21 cellular contexts compared by ENCODE assay signal in the genomic region with DNA sequence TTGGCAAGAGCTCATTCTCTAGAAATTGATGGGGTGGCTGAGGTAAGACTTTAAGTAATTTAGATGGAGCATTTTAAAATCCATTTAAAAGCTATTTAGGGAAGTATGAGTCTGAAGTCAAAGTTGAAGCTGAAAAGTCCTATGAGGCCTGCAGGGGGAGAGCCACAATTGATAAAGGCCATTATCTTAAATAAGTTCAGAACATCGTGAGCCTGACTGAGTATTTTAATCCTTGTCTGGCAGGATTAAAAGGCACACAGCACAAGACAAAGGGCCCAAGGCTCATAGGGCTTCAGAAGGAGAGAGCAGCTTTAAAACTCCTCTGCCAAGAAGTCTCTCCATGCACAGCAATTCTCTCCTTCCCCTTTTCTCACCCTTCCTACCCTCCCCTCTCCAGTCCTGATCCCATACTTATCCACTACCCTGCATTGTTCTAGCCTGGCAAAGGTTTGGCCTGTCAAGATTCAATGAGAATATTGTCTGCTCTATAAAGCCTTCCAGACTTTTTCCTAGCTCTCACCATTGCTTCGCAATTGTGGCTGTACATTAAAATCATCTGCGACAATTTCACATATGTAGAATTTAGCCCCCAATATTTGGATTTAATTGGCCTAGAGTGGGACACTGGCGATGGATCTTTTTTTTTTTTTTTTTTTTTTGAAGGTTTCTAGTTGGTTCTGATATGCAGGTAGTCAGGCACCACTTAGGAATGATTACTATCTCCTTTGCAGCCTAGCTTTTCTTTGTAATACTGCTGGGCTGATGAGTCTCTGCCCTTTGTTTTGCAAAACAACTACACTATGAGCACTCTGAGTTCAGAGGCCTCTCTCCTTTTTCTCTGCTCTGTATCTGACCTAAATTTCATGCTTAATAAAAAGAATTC.
DNase-seq lines count a peak whose midpoint lies in the region; ATAC-seq and TF ChIP-seq lines count a peak whose summit lies in the region.
"Had no signal": no experiment of that assay in that cellular context is flagged by ENCODE, and none has a peak within 500 bp of the region (broad histone marks: within the 10 kb centered on the region; RNA-seq: fewer than 3 reads in every experiment).

No MANE protein-coding gene starts in this region.

- no peak for ATAC-seq in HG03280 (IDR thresholded peaks at IDR 0.05; ENCODE audit: unreplicated experiment)
- ATAC-seq in HG03571 (IDR thresholded peaks at IDR 0.05; ENCODE audit: unreplicated experiment) = no peak
- ATAC-seq: activated naive CD4-positive, alpha-beta T cell treated with anti-CD3 and anti-CD28 coated beads, Interleukin-2, amount 50 U/mL, for 72 hours had no signal

- TF ChIP-seq CTCF in hepatocyte (IDR thresholded peaks at IDR 0.05; ENCODE audit: poor library complexity) (peak; percentile 8), neural progenitor cell (IDR thresholded peaks at IDR 0.05) (peak; percentile 55)

- H3K4me3 ChIP-seq in hepatocyte (no peak overlapping the region), neural progenitor cell (peak overlapping the region; percentile 24)
- H3K4me3 ChIP-seq: ovary had no signal

- WGBS in hepatocyte (ENCODE audit: low lambda C conversion rate, missing lambda C conversion rate) = 70% methylated on average over 4 of the region's 4 CpGs

- H3K4me1 ChIP-seq in hepatocyte (ENCODE audit: insufficient read depth) = no peaks in the 10 kb centered on the region
- H3K4me1 ChIP-seq in neural progenitor cell = peaks cover 17% of the 10 kb centered on the region

- H3K4me2 ChIP-seq in hepatocyte (no peak overlapping the region), neural progenitor cell (peak overlapping the region; percentile 64)

- H3K79me2 ChIP-seq in hepatocyte (no peaks in the 10 kb centered on the region), neural progenitor cell (ENCODE audit: low read depth) (no peaks in the 10 kb centered on the region)

- H3K36me3 ChIP-seq in hepatocyte (replicated peaks; ENCODE audit: insufficient read depth, low read depth) (no peaks in the 10 kb centered on the region), neural progenitor cell (no peaks in the 10 kb centered on the region)
- H3K36me3 ChIP-seq: brain microvascular endothelial cell, ovary had no signal

- H2AFZ ChIP-seq in hepatocyte = no peak overlapping the region
- peak overlapping the region; percentile 82 for H2AFZ ChIP-seq in neural progenitor cell (replicated peaks)

- H3K27me3 ChIP-seq in hepatocyte (no peaks in the 10 kb centered on the region), neural progenitor cell (no peaks in the 10 kb centered on the region)
- H3K27me3 ChIP-seq: brain microvascular endothelial cell, ovary had no signal

- H3K9me3 Mint-ChIP-seq in neural progenitor cell = no peaks in the 10 kb centered on the region
- H3K9me3 Mint-ChIP-seq: activated CD4-positive, alpha-beta memory T cell treated with anti-CD3 and anti-CD28 coated beads for 36 hours; dendritic cell treated with granulocyte-macrophage colony-stimulating factor and Interleukin-4, amounts not matched to agents 40 ng/mL and 50 ng/mL, for 4 days had no signal

- H3K9me3 ChIP-seq in hepatocyte (ENCODE audit: low read depth) = no peaks in the 10 kb centered on the region
- no peaks in the 10 kb centered on the region for H3K9me3 ChIP-seq in neural progenitor cell (ENCODE audit: low read depth)
- H3K9me3 ChIP-seq: ovary had no signal

- no peaks in the 10 kb centered on the region for H3K9me2 ChIP-seq in hepatocyte (replicated peaks; ENCODE audit: insufficient read depth)

- H3K9ac ChIP-seq in neural progenitor cell = no peak overlapping the region

- H3K4me3 Mint-ChIP-seq in neural progenitor cell = no peak overlapping the region
- H3K4me3 Mint-ChIP-seq: activated CD4-positive, alpha-beta memory T cell treated with anti-CD3 and anti-CD28 coated beads for 36 hours; dendritic cell treated with granulocyte-macrophage colony-stimulating factor and Interleukin-4, amounts not matched to agents 40 ng/mL and 50 ng/mL, for 4 days had no signal

- H3K4me1 Mint-ChIP-seq in neural progenitor cell = peaks cover 12% of the 10 kb centered on the region

- H4K20me1 ChIP-seq in hepatocyte (ENCODE audit: insufficient read depth, poor library complexity, severe bottlenecking) (no peaks in the 10 kb centered on the region), neural progenitor cell (ENCODE audit: low read depth) (no peaks in the 10 kb centered on the region)

- DNase-seq in ELF-1 (ENCODE audit: low read depth, low spot score) = peak; percentile 43
- DNase-seq in NCI-H82 treated with DMSO at 0.1 percent for 48 hours (lab: John Stamatoyannopoulos, UW; ENCODE audit: unreplicated experiment) = peak; percentile 67
- no peak for DNase-seq in hepatocyte (ENCODE audit: low spot score)
- peak; percentile 76 for DNase-seq in neural progenitor cell (ENCODE audit: low spot score)
- no peak for DNase-seq in SHP77 treated with DMSO at 0.1 percent for 48 hours (lab: John Stamatoyannopoulos, UW)
- DNase-seq: activated CD4-positive, alpha-beta memory T cell treated with anti-CD3 and anti-CD28 coated beads for 36 hours; activated T-cell treated with anti-CD3 and anti-CD28 coated beads, Interleukin-2, amount 50 U/mL, for 1 hour; brain microvascular endothelial cell; erythroblast; GF-D8; left cardiac atrium; NCI-H1105 treated with DMSO at 0.1 percent for 48 hours; NCI-H2107; ovary; RPMI8226; stimulated activated CD4-positive, alpha-beta T cell treated with anti-CD3 and anti-CD28 coated beads, Interleukin-4, amount 100 ng/mL, for 24 hours; substantia nigra had no signal

- no peaks in the 10 kb centered on the region for H3K36me3 Mint-ChIP-seq in neural progenitor cell
- H3K36me3 Mint-ChIP-seq: activated CD4-positive, alpha-beta memory T cell treated with anti-CD3 and anti-CD28 coated beads for 36 hours; activated naive CD4-positive, alpha-beta T cell treated with anti-CD3 and anti-CD28 coated beads, Interleukin-2, amount 50 U/mL, for 72 hours had no signal

- no peaks in the 10 kb centered on the region for H3K27me3 Mint-ChIP-seq in neural progenitor cell (ENCODE audit: insufficient read depth, low read depth)
- H3K27me3 Mint-ChIP-seq: activated CD4-positive, alpha-beta memory T cell treated with anti-CD3 and anti-CD28 coated beads for 36 hours; dendritic cell treated with granulocyte-macrophage colony-stimulating factor and Interleukin-4, amounts not matched to agents 40 ng/mL and 50 ng/mL, for 4 days had no signal

- H3K27ac ChIP-seq in hepatocyte (no peak overlapping the region), neural progenitor cell (peak overlapping the region; percentile 71)
- H3K27ac ChIP-seq: brain microvascular endothelial cell, ovary had no signal

- H3F3A ChIP-seq in neural progenitor cell (ENCODE audit: low read depth) = peaks cover 25% of the 10 kb centered on the region

- no peak overlapping the region for H3K27ac Mint-ChIP-seq in neural progenitor cell
- H3K27ac Mint-ChIP-seq: activated CD4-positive, alpha-beta memory T cell treated with anti-CD3 and anti-CD28 coated beads for 36 hours; activated naive CD4-positive, alpha-beta T cell treated with anti-CD3 and anti-CD28 coated beads, Interleukin-2, amount 50 U/mL, for 72 hours; dendritic cell treated with granulocyte-macrophage colony-stimulating factor and Interleukin-4, amounts not matched to agents 40 ng/mL and 50 ng/mL, for 4 days had no signal

Comparison
In these comparisons a context has a peak if more than half of its experiments do, and no peak if none do; other contexts are left out.
1. DNase-seq: peak in ELF-1 (single experiment), NCI-H82 treated with DMSO at 0.1 percent for 48 hours (single experiment) and neural progenitor cell (single experiment); none in hepatocyte (single experiment) and SHP77 treated with DMSO at 0.1 percent for 48 hours (single experiment).